10 cellular contexts compared by ENCODE assay signal in genomic region chr1:171506525-171507304, GRCh38. TPM values are rescaled to one million over a fixed set of nuclear protein-coding genes. Genes with fewer than 3 reads are reported as not detected.
DNase-seq lines count a peak whose midpoint lies in the region; ATAC-seq and TF ChIP-seq lines count a peak whose summit lies in the region.
"Had no signal": no experiment of that assay in that cellular context is flagged by ENCODE, and none has a peak within 500 bp of the region (broad histone marks: within the 10 kb centered on the region; RNA-seq: fewer than 3 reads in every experiment).

No MANE protein-coding gene starts in this region.

- peak overlapping the region; percentile 5 for H3K4me3 Mint-ChIP-seq in activated T-cell treated with anti-CD3 and anti-CD28 coated beads, Interleukin-2, amount 50 U/mL, for 24 hours
- peak overlapping the region; percentile 20 for H3K4me3 Mint-ChIP-seq in activated B cell treated with CpG ODN at 0.5 μM for 24 hours
- H3K4me3 Mint-ChIP-seq in progenitor cell of endocrine pancreas (ENCODE audit: low read depth): no peak overlapping the region

- POLR2A ChIA-PET in activated B cell treated with CpG ODN at 0.5 μM for 24 hours (lab: Charles Lee): interaction anchor here (0.6 to 1.2 kb wide), 2 partner anchors 12 to 21 kb away, joined by 4 to 14 read pairs; partner anchors contain the start of gene PRRC2C

- H3K27ac Mint-ChIP-seq in activated T-cell treated with anti-CD3 and anti-CD28 coated beads, Interleukin-2, amount 50 U/mL, for 24 hours: peak overlapping the region; percentile 75
- H3K27ac Mint-ChIP-seq in activated B cell treated with CpG ODN at 0.5 μM for 24 hours: peak overlapping the region; percentile 59
- peak overlapping the region; percentile 60 for H3K27ac Mint-ChIP-seq in progenitor cell of endocrine pancreas

- H3K4me1 Mint-ChIP-seq in activated T-cell treated with anti-CD3 and anti-CD28 coated beads, Interleukin-2, amount 50 U/mL, for 24 hours (ENCODE audit: low read depth): peaks cover 96% of the 10 kb centered on the region
- H3K4me1 Mint-ChIP-seq in activated B cell treated with CpG ODN at 0.5 μM for 24 hours (peaks cover 91% of the 10 kb centered on the region), progenitor cell of endocrine pancreas (ENCODE audit: low read depth) (peaks cover 31% of the 10 kb centered on the region)

- intact Hi-C loops in activated B cell treated with CpG ODN at 0.5 μM for 24 hours (cut with micrococcal nuclease): no loop called here

- peaks cover 3% of the 10 kb centered on the region for H3K9me3 Mint-ChIP-seq in activated T-cell treated with anti-CD3 and anti-CD28 coated beads, Interleukin-2, amount 50 U/mL, for 24 hours
- H3K9me3 Mint-ChIP-seq in activated B cell treated with CpG ODN at 0.5 μM for 24 hours: peaks cover 2% of the 10 kb centered on the region
- no peaks in the 10 kb centered on the region for H3K9me3 Mint-ChIP-seq in progenitor cell of endocrine pancreas (ENCODE audit: low read depth)

- H3K27me3 Mint-ChIP-seq in activated T-cell treated with anti-CD3 and anti-CD28 coated beads, Interleukin-2, amount 50 U/mL, for 24 hours: no peaks in the 10 kb centered on the region
- no peaks in the 10 kb centered on the region for H3K27me3 Mint-ChIP-seq in activated B cell treated with CpG ODN at 0.5 μM for 24 hours
- no peaks in the 10 kb centered on the region for H3K27me3 Mint-ChIP-seq in progenitor cell of endocrine pancreas

- CTCF ChIA-PET in activated B cell treated with CpG ODN at 0.5 μM for 24 hours (lab: Charles Lee): interaction anchor here (1.3 kb wide), 2 partner anchors 9 to 22 kb away, joined by 3 to 5 read pairs; partner anchors contain the start of gene PRRC2C

- TF ChIP-seq CTCF in activated B cell treated with CpG ODN at 0.5 μM for 24 hours (IDR thresholded peaks at IDR 0.05) (no peak), progenitor cell of endocrine pancreas (IDR thresholded peaks at IDR 0.05; ENCODE audit: unreplicated experiment) (no peak)

- peaks cover 53% of the 10 kb centered on the region for H3K36me3 Mint-ChIP-seq in activated T-cell treated with anti-CD3 and anti-CD28 coated beads, Interleukin-2, amount 50 U/mL, for 24 hours (ENCODE audit: low read depth)
- peaks cover 41% of the 10 kb centered on the region for H3K36me3 Mint-ChIP-seq in activated B cell treated with CpG ODN at 0.5 μM for 24 hours (ENCODE audit: low read depth)
- H3K36me3 Mint-ChIP-seq in progenitor cell of endocrine pancreas (ENCODE audit: insufficient read depth): peaks cover 2% of the 10 kb centered on the region

- DNase-seq in activated T-cell treated with anti-CD3 and anti-CD28 coated beads, Interleukin-2, amount 50 U/mL, for 24 hours: no peak
- DNase-seq in activated T-cell treated with anti-CD3 and anti-CD28 coated beads, Interleukin-2, amount 50 U/mL, for 1 hour: no peak
- DNase-seq in activated B cell treated with CpG ODN at 0.5 μM for 24 hours (no peak), fibroblast of gingiva (ENCODE audit: low read depth) (peak; percentile 29), progenitor cell of endocrine pancreas (ENCODE audit: low spot score, unreplicated experiment) (no peak), UCSD-AML1 (lab: John Stamatoyannopoulos, UW; ENCODE audit: unreplicated experiment) (no peak)
- DNase-seq: NCI-H510A, spleen had no signal

- ATAC-seq in activated B cell treated with CpG ODN at 0.5 μM for 24 hours (ENCODE audit: low read depth): no peak
- ATAC-seq in GM19023 (IDR thresholded peaks at IDR 0.05; ENCODE audit: unreplicated experiment): no peak
- no peak for ATAC-seq in GM19397 (IDR thresholded peaks at IDR 0.05; ENCODE audit: unreplicated experiment)

RNA-seq across cellular contexts. Expression of gene PRRC2C, which starts 21.4 kb away (rescaled TPM):
- 262 and 272 TPM in 2 replicates for total RNA-seq in activated B cell treated with CpG ODN at 0.5 μM for 24 hours
- 210 and 213 TPM in 2 replicates for total RNA-seq in progenitor cell of endocrine pancreas
